In genomic region chr10:88582411-88582805, GRCh38 we compare ENCODE assay signal across 8 cellular contexts. TPM values are rescaled to one million over a fixed set of nuclear protein-coding genes. Genes with fewer than 3 reads are reported as not detected.
DNase-seq lines count a peak whose midpoint lies in the region; ATAC-seq and TF ChIP-seq lines count a peak whose summit lies in the region.

No MANE protein-coding gene starts in this region.

- no peak for DNase-seq in H7
- DNase-seq in activated naive CD8-positive, alpha-beta T cell treated with anti-CD3 and anti-CD28 coated beads for 36 hours, result no peak
- DNase-seq in spleen, result no peak
- no peak for DNase-seq in stimulated activated CD4-positive, alpha-beta T cell treated with anti-CD3 and anti-CD28 coated beads, Interleukin-2, amount 100 ng/mL, for 48 hours
- no peak for DNase-seq in DMS 273 treated with DMSO at 0.1 percent for 48 hours (lab: John Stamatoyannopoulos, UW)
- DNase-seq in NCI-H748 treated with DMSO at 0.1 percent for 48 hours (lab: John Stamatoyannopoulos, UW), result no peak

- H3K4me3 Mint-ChIP-seq in activated naive CD8-positive, alpha-beta T cell treated with anti-CD3 and anti-CD28 coated beads for 36 hours, result peak overlapping the region; percentile 35

- H3K4me3 ChIP-seq in H7 (ENCODE audit: insufficient read depth, low read depth, low read length), result peak overlapping the region; percentile 81
- H3K4me3 ChIP-seq in iPS-20b (ENCODE audit: low read length), result peak overlapping the region; percentile 93; the same call in 1 of the 2 replicates
- peak overlapping the region; percentile 58 to 83 (median 60) for H3K4me3 ChIP-seq in spleen

- no peaks in the 10 kb centered on the region for H3K4me1 ChIP-seq in iPS-20b (ENCODE audit: insufficient read depth, low read length)
- H3K4me1 ChIP-seq in spleen, result peaks cover 5 to 18% (median 14%) of the 10 kb centered on the region in 6 donors

- H3K36me3 ChIP-seq in H7 (replicated peaks; ENCODE audit: control insufficient read depth, insufficient read depth, low read length) (no peaks in the 10 kb centered on the region), iPS-20b (ENCODE audit: insufficient read depth, low read depth, low read length) (no peaks in the 10 kb centered on the region), spleen (no peaks in the 10 kb centered on the region)

- 5 to 29% (median 18%) methylated on average over 4 of the region's 4 CpGs for WGBS in spleen, 5 donors

- peaks cover 1% of the 10 kb centered on the region; the same call in 1 of the 2 replicates for H3K27me3 ChIP-seq in H7 (ENCODE audit: control insufficient read depth, insufficient read depth, low read length)
- H3K27me3 ChIP-seq in iPS-20b (ENCODE audit: insufficient read depth, low read length), result peaks cover 9% of the 10 kb centered on the region; the same call in 1 of the 2 replicates
- no peaks in the 10 kb centered on the region for H3K27me3 ChIP-seq in spleen (replicated peaks in 1 of 7)

- peaks cover 4% of the 10 kb centered on the region for H3K9me3 Mint-ChIP-seq in activated naive CD8-positive, alpha-beta T cell treated with anti-CD3 and anti-CD28 coated beads for 36 hours

- peaks cover 5% of the 10 kb centered on the region for H3K4me1 Mint-ChIP-seq in activated naive CD8-positive, alpha-beta T cell treated with anti-CD3 and anti-CD28 coated beads for 36 hours

- no peaks in the 10 kb centered on the region for H3K27me3 Mint-ChIP-seq in activated naive CD8-positive, alpha-beta T cell treated with anti-CD3 and anti-CD28 coated beads for 36 hours

- no peak for ATAC-seq in HG02884 (IDR thresholded peaks at IDR 0.05; ENCODE audit: unreplicated experiment)

- TF ChIP-seq POLR2A in spleen (IDR thresholded peaks at IDR 0.05), result no peak

- H3K27ac Mint-ChIP-seq in activated naive CD8-positive, alpha-beta T cell treated with anti-CD3 and anti-CD28 coated beads for 36 hours, result peak overlapping the region; percentile 43

- peaks cover 7% of the 10 kb centered on the region for H3K36me3 Mint-ChIP-seq in activated naive CD8-positive, alpha-beta T cell treated with anti-CD3 and anti-CD28 coated beads for 36 hours

- H3K9ac ChIP-seq in iPS-20b (ENCODE audit: low read depth, low read length), result peak overlapping the region; percentile 27; the same call in 1 of the 2 replicates

- no peaks in the 10 kb centered on the region for H3K9me3 ChIP-seq in iPS-20b (ENCODE audit: insufficient read depth, low read depth, low read length)
- H3K9me3 ChIP-seq in spleen, result no peaks in the 10 kb centered on the region

- intact Hi-C loops in spleen (cut with DNase I; ENCODE audit: low total_unique reads), result no loop called here

- TF ChIP-seq CTCF in spleen (IDR thresholded peaks at IDR 0.05 in 8 of 11, conservative IDR thresholded peaks at IDR 0.05 in 3 of 11), result no peak

- H3K27ac ChIP-seq in iPS-20b (ENCODE audit: low read length) (no peak overlapping the region), spleen (peak overlapping the region; percentile 87 to 96 (median 92))

RNA-seq across cellular contexts. Expression of gene RNLS, which starts 0.7 kb away (rescaled TPM):
- total RNA-seq in H7 (2014; rRNA removed; shearing (Covaris generic)), result 4.9 and 9.7 TPM in 2 replicates
- 1 to 10 TPM; 4.0 to 4.3 TPM for total RNA-seq in activated naive CD8-positive, alpha-beta T cell treated with anti-CD3 and anti-CD28 coated beads for 36 hours
- total RNA-seq in spleen, result 10 to 100 TPM in 5 of 7 donors, 1 to 10 TPM in 2; 5.3 to 28.8 (median 10.9) TPM
- polyA plus RNA-seq in spleen, result 1 to 10 TPM; 4.5 to 5.1 (median 5.1) TPM

RNA-seq across cellular contexts. Expression of gene LIPJ, which starts 4.2 kb away (rescaled TPM):
- total RNA-seq in H7 (2014; rRNA removed; shearing (Covaris generic)), result not detected in 2 replicates
- not detected for total RNA-seq in activated naive CD8-positive, alpha-beta T cell treated with anti-CD3 and anti-CD28 coated beads for 36 hours
- under 1 TPM in 5 of 7 donors, not detected in 2; 0.10 to 0.33 (median 0.21) TPM for total RNA-seq in spleen
- under 1 TPM; 0.13 to 0.57 (median 0.27) TPM for polyA plus RNA-seq in spleen
